In the genomic region with DNA sequence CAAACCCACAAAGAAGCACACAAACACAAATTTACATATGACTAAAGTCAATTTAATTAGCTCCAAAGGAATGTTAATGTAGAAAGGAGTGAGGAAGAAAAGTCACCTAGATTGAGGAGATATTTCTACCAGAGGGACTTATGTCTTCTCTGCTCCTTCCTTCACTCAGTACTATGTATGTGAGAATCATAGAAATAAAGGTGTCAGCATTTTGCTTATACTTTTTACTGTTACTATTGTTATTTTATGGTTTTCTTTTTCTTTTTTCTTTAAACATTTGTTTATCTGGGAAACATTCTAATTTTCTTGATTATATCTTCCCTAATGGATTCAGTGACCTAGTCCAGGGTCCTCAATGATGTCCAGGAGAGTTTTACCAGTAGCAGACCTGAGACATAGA, we compare ENCODE assay signal across 18 cellular contexts.
DNase-seq lines count a peak whose midpoint lies in the region; ATAC-seq and TF ChIP-seq lines count a peak whose summit lies in the region.
"Had no signal": no experiment of that assay in that cellular context is flagged by ENCODE, and none has a peak within 500 bp of the region (broad histone marks: within the 10 kb centered on the region; RNA-seq: fewer than 3 reads in every experiment).

No MANE protein-coding gene starts in this region.

- no peaks in the 10 kb centered on the region for H3K79me2 ChIP-seq in SU-DHL-6 (ENCODE audit: insufficient read depth, low read length)

- H3K4me1 ChIP-seq in HUES48 (ENCODE audit: control insufficient read depth, insufficient read depth, low read length) = peaks cover 14% of the 10 kb centered on the region
- H3K4me1 ChIP-seq: A549; BLaER1 treated with 17β-estradiol and CSF1 and Interleukin-3, amounts not matched to agents 10 nM and 100 nM; Caco-2 had no signal

- no peaks in the 10 kb centered on the region for H3K36me3 Mint-ChIP-seq in activated T-cell treated with anti-CD3 and anti-CD28 coated beads, Interleukin-2, amount 50 U/mL, for 72 hours (ENCODE audit: insufficient read depth in 2 of 2)
- H3K36me3 Mint-ChIP-seq: CD8-positive, alpha-beta T cell had no signal

- H3K27ac Mint-ChIP-seq in activated T-cell treated with anti-CD3 and anti-CD28 coated beads, Interleukin-2, amount 50 U/mL, for 72 hours = peak overlapping the region; percentile 54
- H3K27ac Mint-ChIP-seq: B cell; CD4-positive, alpha-beta T cell; CD8-positive, alpha-beta T cell had no signal

- no peak for ATAC-seq in activated T-cell treated with anti-CD3 and anti-CD28 coated beads, Interleukin-2, amount 50 U/mL, for 72 hours (replicated peaks in 1 of 2)
- ATAC-seq: A549; CD8-positive, alpha-beta T cell had no signal

- no peaks in the 10 kb centered on the region for H3K9me2 ChIP-seq in SU-DHL-6 (replicated peaks; ENCODE audit: insufficient read depth, low read length)

- H3K27ac ChIP-seq in HUES48 (ENCODE audit: low read depth, low read length) (no peak overlapping the region), SU-DHL-6 (ENCODE audit: low read depth, low read length) (no peak overlapping the region)
- H3K27ac ChIP-seq: 22Rv1; A549; BLaER1 treated with 17β-estradiol and CSF1 and Interleukin-3, amounts not matched to agents 10 nM and 100 nM; C4-2B had no signal

- H3K27me3 Mint-ChIP-seq in activated T-cell treated with anti-CD3 and anti-CD28 coated beads, Interleukin-2, amount 50 U/mL, for 72 hours (ENCODE audit: low read depth) = no peaks in the 10 kb centered on the region
- H3K27me3 Mint-ChIP-seq: B cell; CD4-positive, alpha-beta T cell had no signal

- H3K4me1 Mint-ChIP-seq in activated T-cell treated with anti-CD3 and anti-CD28 coated beads, Interleukin-2, amount 50 U/mL, for 72 hours (ENCODE audit: low read depth) = no peaks in the 10 kb centered on the region
- H3K4me1 Mint-ChIP-seq: B cell had no signal

- peaks cover 4 to 5% of the 10 kb centered on the region in 2 donors for H3K9me3 Mint-ChIP-seq in activated T-cell treated with anti-CD3 and anti-CD28 coated beads, Interleukin-2, amount 50 U/mL, for 72 hours
- H3K9me3 Mint-ChIP-seq: CD8-positive, alpha-beta T cell had no signal

- no peaks in the 10 kb centered on the region for H4K20me1 ChIP-seq in SU-DHL-6 (ENCODE audit: low read depth, low read length)
- H4K20me1 ChIP-seq: BLaER1 treated with 17β-estradiol and CSF1 and Interleukin-3, amounts not matched to agents 10 nM and 100 nM had no signal

- no peak for TF ChIP-seq CTCF in SU-DHL-6 (IDR thresholded peaks at IDR 0.05; ENCODE audit: insufficient read depth, low read length, poor library complexity, severe bottlenecking)

- no peak overlapping the region for H3K4me2 ChIP-seq in SU-DHL-6 (ENCODE audit: low read depth, low read length, poor library complexity, severe bottlenecking)
- H3K4me2 ChIP-seq: A549; BLaER1 treated with 17β-estradiol and CSF1 and Interleukin-3, amounts not matched to agents 10 nM and 100 nM had no signal

- H3K36me3 ChIP-seq in HUES48 (ENCODE audit: control insufficient read depth, insufficient read depth, low read length) (no peaks in the 10 kb centered on the region), SU-DHL-6 (ENCODE audit: low read length) (no peaks in the 10 kb centered on the region)
- H3K36me3 ChIP-seq: BLaER1 treated with 17β-estradiol and CSF1 and Interleukin-3, amounts not matched to agents 10 nM and 100 nM had no signal

- H2AFZ ChIP-seq in SU-DHL-6 (ENCODE audit: low read depth, low read length, severe bottlenecking) = peak overlapping the region; percentile 48

- H3K4me3 ChIP-seq in HUES48 (ENCODE audit: low read depth, low read length) = peak overlapping the region; percentile 12; the same call in 1 of the 2 replicates
- no peak overlapping the region for H3K4me3 ChIP-seq in SU-DHL-6 (ENCODE audit: insufficient read depth, low read length, poor library complexity, severe bottlenecking)
- H3K4me3 ChIP-seq: A549; BLaER1 treated with 17β-estradiol and CSF1 and Interleukin-3, amounts not matched to agents 10 nM and 100 nM had no signal

- peaks cover 8% of the 10 kb centered on the region for H3K9me3 ChIP-seq in HUES48 (ENCODE audit: control insufficient read depth, insufficient read depth, low read length)
- H3K9me3 ChIP-seq in SU-DHL-6 (ENCODE audit: insufficient read depth, low read length) = no peaks in the 10 kb centered on the region
- H3K9me3 ChIP-seq: A549; BLaER1 treated with 17β-estradiol and CSF1 and Interleukin-3, amounts not matched to agents 10 nM and 100 nM; Caco-2 had no signal

- H3F3A ChIP-seq in SU-DHL-6 (ENCODE audit: insufficient read depth) = no peaks in the 10 kb centered on the region

- H3K27me3 ChIP-seq in HUES48 (ENCODE audit: control insufficient read depth, insufficient read depth, low read length) (no peaks in the 10 kb centered on the region), SU-DHL-6 (ENCODE audit: low read length) (no peaks in the 10 kb centered on the region)
- H3K27me3 ChIP-seq: BLaER1 treated with 17β-estradiol and CSF1 and Interleukin-3, amounts not matched to agents 10 nM and 100 nM had no signal

- H3K9ac ChIP-seq in HUES48 (ENCODE audit: low read depth, low read length) (no peak overlapping the region), SU-DHL-6 (ENCODE audit: low read length) (no peak overlapping the region)
- H3K9ac ChIP-seq: BLaER1 treated with 17β-estradiol and CSF1 and Interleukin-3, amounts not matched to agents 10 nM and 100 nM had no signal

- H3K4me3 Mint-ChIP-seq in activated T-cell treated with anti-CD3 and anti-CD28 coated beads, Interleukin-2, amount 50 U/mL, for 72 hours = no peak overlapping the region
- H3K4me3 Mint-ChIP-seq: B cell; CD4-positive, alpha-beta T cell; CD8-positive, alpha-beta T cell had no signal

- no peak for DNase-seq in activated T-cell treated with anti-CD3 and anti-CD28 coated beads, Interleukin-2, amount 50 U/mL, for 72 hours
- DNase-seq in activated T-cell treated with anti-CD3 and anti-CD28 coated beads, Interleukin-2, amount 50 U/mL, for 1 hour = no peak
- no peak for DNase-seq in activated CD8-positive, alpha-beta memory T cell treated with anti-CD3 and anti-CD28 coated beads, Interleukin-2, amount 50 U/mL, for 4 hours
- DNase-seq in NAMALWA (ENCODE audit: low spot score) = no peak
- DNase-seq: AML-193; Caco-2; Calu3; CD4-positive, alpha-beta T cell; CD8-positive, alpha-beta T cell; DMS79 treated with DMSO at 0.1 percent for 48 hours; GF-D8 had no signal
